10 cellular contexts compared by ENCODE assay signal in genomic region chr13:63094717-63095116, GRCh38.
"Had no signal": no experiment of that assay in that cellular context is flagged by ENCODE, and none has a peak within 500 bp of the region (broad histone marks: within the 10 kb centered on the region; RNA-seq: fewer than 3 reads in every experiment).

No MANE protein-coding gene starts in this region.

- ATAC-seq: HCT116 had no signal

- H2AFZ ChIP-seq: GM23248 had no signal

- H3K27me3 Mint-ChIP-seq: IgD-negative memory B cell had no signal

- H3K4me1 Mint-ChIP-seq: IgD-negative memory B cell had no signal

- H3K9me3 ChIP-seq: HAP-1 had no signal

- H3K36me3 ChIP-seq: HAP-1 had no signal

- H3K27ac ChIP-seq: GM23248, KMS-11 had no signal

- H3K27ac Mint-ChIP-seq: HFFc6, IgD-negative memory B cell had no signal

- H3K4me3 Mint-ChIP-seq: HFFc6, IgD-negative memory B cell had no signal

- H3K4me1 ChIP-seq: HAP-1 had no signal

- H3K4me3 ChIP-seq: GM23248, HAP-1 had no signal

- H3K4me2 ChIP-seq: KMS-11 had no signal

- H3K36me3 Mint-ChIP-seq: IgD-negative memory B cell had no signal

- H3K9ac ChIP-seq: GM23248, KMS-11 had no signal

- DNase-seq: GM23248, GOT3, H7, HFFc6, KBM-7 had no signal

- FAIRE-seq: HTR-8/SVneo had no signal
